ENCODE assay signal across 1 cellular context in the genomic region with DNA sequence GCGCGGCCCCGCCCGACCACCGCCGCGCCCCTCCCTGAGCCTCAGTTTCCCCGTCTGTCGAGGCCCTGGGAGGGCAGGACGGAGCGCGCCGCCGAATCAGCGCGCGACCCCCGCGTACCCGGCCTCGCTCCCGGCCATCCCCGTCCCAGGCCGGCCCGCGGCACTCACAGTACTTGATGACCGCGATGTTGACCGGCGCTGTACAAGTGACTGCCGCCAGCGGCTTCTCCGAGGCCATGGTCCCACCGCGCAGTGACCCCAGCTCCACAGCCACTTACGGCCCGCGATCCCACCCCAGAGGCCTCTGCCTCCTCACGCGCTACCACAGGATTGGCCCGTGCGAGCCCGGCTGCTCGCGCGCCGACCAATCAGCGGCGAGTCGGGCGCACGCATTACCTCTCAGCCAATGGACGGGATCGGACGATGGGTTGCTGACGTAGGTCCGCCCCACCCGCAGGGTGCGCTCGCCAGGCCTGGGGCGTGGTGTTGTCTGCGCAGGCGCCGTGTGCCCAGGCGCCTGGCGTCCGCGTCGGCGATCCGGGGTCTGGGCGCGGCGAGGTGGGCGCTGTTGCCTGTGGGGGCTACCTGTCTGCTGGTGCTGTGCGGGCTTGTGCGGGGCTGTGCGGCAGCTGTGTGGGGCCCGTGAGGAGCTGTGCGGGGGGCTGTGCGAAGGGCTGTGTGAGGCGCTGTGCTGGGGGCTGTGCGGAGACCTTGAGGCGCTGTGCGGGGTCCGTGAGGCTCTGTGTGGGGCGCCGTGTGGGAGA.
TF ChIP-seq lines count a peak whose summit lies in the region.

A gene with protein sequence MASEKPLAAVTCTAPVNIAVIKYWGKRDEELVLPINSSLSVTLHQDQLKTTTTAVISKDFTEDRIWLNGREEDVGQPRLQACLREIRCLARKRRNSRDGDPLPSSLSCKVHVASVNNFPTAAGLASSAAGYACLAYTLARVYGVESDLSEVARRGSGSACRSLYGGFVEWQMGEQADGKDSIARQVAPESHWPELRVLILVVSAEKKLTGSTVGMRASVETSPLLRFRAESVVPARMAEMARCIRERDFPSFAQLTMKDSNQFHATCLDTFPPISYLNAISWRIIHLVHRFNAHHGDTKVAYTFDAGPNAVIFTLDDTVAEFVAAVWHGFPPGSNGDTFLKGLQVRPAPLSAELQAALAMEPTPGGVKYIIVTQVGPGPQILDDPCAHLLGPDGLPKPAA (minus strand): TSS at position 249 of the 764 bp plus-strand sequence. CDS start 11 bp downstream, at position 238.

TF ChIP-seq in HepG2, 621 proteins besides CTCF, POLR2A, EP300 and RAD21 (continued from another document and continues in another):
- TF ChIP-seq, protein P1, sequence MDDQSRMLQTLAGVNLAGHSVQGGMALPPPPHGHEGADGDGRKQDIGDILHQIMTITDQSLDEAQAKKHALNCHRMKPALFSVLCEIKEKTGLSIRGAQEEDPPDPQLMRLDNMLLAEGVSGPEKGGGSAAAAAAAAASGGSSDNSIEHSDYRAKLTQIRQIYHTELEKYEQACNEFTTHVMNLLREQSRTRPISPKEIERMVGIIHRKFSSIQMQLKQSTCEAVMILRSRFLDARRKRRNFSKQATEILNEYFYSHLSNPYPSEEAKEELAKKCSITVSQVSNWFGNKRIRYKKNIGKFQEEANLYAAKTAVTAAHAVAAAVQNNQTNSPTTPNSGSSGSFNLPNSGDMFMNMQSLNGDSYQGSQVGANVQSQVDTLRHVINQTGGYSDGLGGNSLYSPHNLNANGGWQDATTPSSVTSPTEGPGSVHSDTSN (CRISPR knock-in tag; IDR thresholded peaks at IDR 0.05; ENCODE audit: borderline replicate concordance) = peak; percentile 73; the same call in 1 of the 2 replicates
- TF ChIP-seq, protein P2, sequence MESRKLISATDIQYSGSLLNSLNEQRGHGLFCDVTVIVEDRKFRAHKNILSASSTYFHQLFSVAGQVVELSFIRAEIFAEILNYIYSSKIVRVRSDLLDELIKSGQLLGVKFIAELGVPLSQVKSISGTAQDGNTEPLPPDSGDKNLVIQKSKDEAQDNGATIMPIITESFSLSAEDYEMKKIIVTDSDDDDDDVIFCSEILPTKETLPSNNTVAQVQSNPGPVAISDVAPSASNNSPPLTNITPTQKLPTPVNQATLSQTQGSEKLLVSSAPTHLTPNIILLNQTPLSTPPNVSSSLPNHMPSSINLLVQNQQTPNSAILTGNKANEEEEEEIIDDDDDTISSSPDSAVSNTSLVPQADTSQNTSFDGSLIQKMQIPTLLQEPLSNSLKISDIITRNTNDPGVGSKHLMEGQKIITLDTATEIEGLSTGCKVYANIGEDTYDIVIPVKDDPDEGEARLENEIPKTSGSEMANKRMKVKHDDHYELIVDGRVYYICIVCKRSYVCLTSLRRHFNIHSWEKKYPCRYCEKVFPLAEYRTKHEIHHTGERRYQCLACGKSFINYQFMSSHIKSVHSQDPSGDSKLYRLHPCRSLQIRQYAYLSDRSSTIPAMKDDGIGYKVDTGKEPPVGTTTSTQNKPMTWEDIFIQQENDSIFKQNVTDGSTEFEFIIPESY (CRISPR knock-in tag; IDR thresholded peaks at IDR 0.05) = no peak
- TF ChIP-seq, protein P3, sequence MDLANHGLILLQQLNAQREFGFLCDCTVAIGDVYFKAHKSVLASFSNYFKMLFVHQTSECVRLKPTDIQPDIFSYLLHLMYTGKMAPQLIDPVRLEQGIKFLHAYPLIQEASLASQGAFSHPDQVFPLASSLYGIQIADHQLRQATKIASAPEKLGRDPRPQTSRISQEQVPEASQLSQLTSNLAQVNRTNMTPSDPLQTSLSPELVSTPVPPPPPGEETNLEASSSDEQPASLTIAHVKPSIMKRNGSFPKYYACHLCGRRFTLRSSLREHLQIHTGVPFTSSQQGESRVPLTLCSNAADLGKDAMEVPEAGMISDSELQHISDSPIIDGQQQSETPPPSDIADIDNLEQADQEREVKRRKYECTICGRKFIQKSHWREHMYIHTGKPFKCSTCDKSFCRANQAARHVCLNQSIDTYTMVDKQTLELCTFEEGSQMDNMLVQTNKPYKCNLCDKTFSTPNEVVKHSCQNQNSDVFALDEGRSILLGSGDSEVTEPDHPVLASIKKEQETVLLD (CRISPR knock-in tag; IDR thresholded peaks at IDR 0.05; ENCODE audit: low read depth) = 0 out of 2 replicates have a peak, but pooled peaks have one; percentile 21
- TF ChIP-seq MIXL1 (CRISPR knock-in tag; IDR thresholded peaks at IDR 0.05) = peak; percentile 7; the same call in 1 of the 2 replicates
- TF ChIP-seq IRX3 (CRISPR knock-in tag; IDR thresholded peaks at IDR 0.05; ENCODE audit: borderline replicate concordance, low read depth) = peak; percentile 91
- peak; percentile 85 for TF ChIP-seq UBTF (CRISPR knock-in tag; IDR thresholded peaks at IDR 0.05)
- TF ChIP-seq ZNF614 (CRISPR knock-in tag; IDR thresholded peaks at IDR 0.05; ENCODE audit: borderline replicate concordance) = 0 out of 2 replicates have a peak, but pooled peaks have one; percentile 41
- peak; percentile 93 for TF ChIP-seq ZNF709 (CRISPR knock-in tag; IDR thresholded peaks at IDR 0.05)
- 0 out of 2 replicates have a peak, but pooled peaks have one; percentile 45 for TF ChIP-seq ZBTB34 (CRISPR knock-in tag; IDR thresholded peaks at IDR 0.05)
- peak; percentile 80; the same call in 1 of the 2 replicates for TF ChIP-seq SMAD1 (CRISPR knock-in tag; IDR thresholded peaks at IDR 0.05; ENCODE audit: borderline replicate concordance, low read depth)
- TF ChIP-seq CREB3 (CRISPR knock-in tag; IDR thresholded peaks at IDR 0.05) = peak; percentile 17; the same call in 1 of the 2 replicates
- TF ChIP-seq KLF11 (CRISPR knock-in tag; IDR thresholded peaks at IDR 0.05) = 0 out of 2 replicates have a peak, but pooled peaks have one; percentile 77
- TF ChIP-seq GZF1 (CRISPR knock-in tag; IDR thresholded peaks at IDR 0.05) = peak; percentile 89; the same call in 1 of the 2 replicates
- TF ChIP-seq SKI (IDR thresholded peaks at IDR 0.05; ENCODE audit: partially characterized antibody) = peak; percentile 67
- TF ChIP-seq YEATS4 (CRISPR knock-in tag; IDR thresholded peaks at IDR 0.05; ENCODE audit: borderline replicate concordance) = peak; percentile 72; the same call in 1 of the 2 replicates
- peak; percentile 90; the same call in 1 of the 2 replicates for TF ChIP-seq ZNF343 (CRISPR knock-in tag; IDR thresholded peaks at IDR 0.05)
- TF ChIP-seq ZFP90 (CRISPR knock-in tag; IDR thresholded peaks at IDR 0.05; ENCODE audit: borderline replicate concordance) = peak; percentile 94; the same call in 1 of the 2 replicates
- peak; percentile 57; the same call in 1 of the 2 replicates for TF ChIP-seq ZNF713 (CRISPR knock-in tag; IDR thresholded peaks at IDR 0.05)
- no peak for TF ChIP-seq EZH2 (conservative IDR thresholded peaks at IDR 0.05; ENCODE audit: low read depth, low read length)
- peak; percentile 58; the same call in 1 of the 2 replicates for TF ChIP-seq TEF (CRISPR knock-in tag; IDR thresholded peaks at IDR 0.05)
- TF ChIP-seq SNAPC2 (CRISPR knock-in tag; IDR thresholded peaks at IDR 0.05) = peak; percentile 38
- TF ChIP-seq HNF4A (CRISPR knock-in tag; IDR thresholded peaks at IDR 0.05) = peak; percentile 48; the same call in 1 of the 2 replicates
- TF ChIP-seq SRY (CRISPR knock-in tag; IDR thresholded peaks at IDR 0.05) = peak; percentile 91; the same call in 1 of the 2 replicates
- TF ChIP-seq SIX4 (CRISPR knock-in tag; IDR thresholded peaks at IDR 0.05) = peak; percentile 33; the same call in 1 of the 2 replicates
- TF ChIP-seq ZBTB3 (CRISPR knock-in tag; IDR thresholded peaks at IDR 0.05; ENCODE audit: borderline replicate concordance, low read depth) = peak; percentile 83; the same call in 1 of the 2 replicates
- peak; percentile 88 for TF ChIP-seq CSRNP1 (CRISPR knock-in tag; IDR thresholded peaks at IDR 0.05)
- 0 out of 2 replicates have a peak, but pooled peaks have one; percentile 4 for TF ChIP-seq NR1H2 (CRISPR knock-in tag; IDR thresholded peaks at IDR 0.05; ENCODE audit: borderline replicate concordance, low read depth)
- TF ChIP-seq ZSCAN30 (CRISPR knock-in tag; IDR thresholded peaks at IDR 0.05) = peak; percentile 92; the same call in 1 of the 2 replicates
- TF ChIP-seq GPN1 (CRISPR knock-in tag; IDR thresholded peaks at IDR 0.05; ENCODE audit: borderline replicate concordance) = peak; percentile 75; the same call in 1 of the 2 replicates
- TF ChIP-seq KDM5B (CRISPR knock-in tag; IDR thresholded peaks at IDR 0.05; ENCODE audit: borderline replicate concordance) = peak; percentile 97
- TF ChIP-seq BRF2 (CRISPR knock-in tag; IDR thresholded peaks at IDR 0.05) = 0 out of 2 replicates have a peak, but pooled peaks have one; percentile 26
- no peak for TF ChIP-seq ZBED4 (CRISPR knock-in tag; IDR thresholded peaks at IDR 0.05; ENCODE audit: borderline replicate concordance)
